Comparison of ENCODE assay signal across 15 cellular contexts in genomic region chr16:19701091-19701490, GRCh38. TPM values are rescaled to one million over a fixed set of nuclear protein-coding genes. Genes with fewer than 3 reads are reported as not detected.
DNase-seq lines count a peak whose midpoint lies in the region; TF ChIP-seq lines count a peak whose summit lies in the region.
"Had no signal": no experiment of that assay in that cellular context is flagged by ENCODE, and none has a peak within 500 bp of the region (broad histone marks: within the 10 kb centered on the region; RNA-seq: fewer than 3 reads in every experiment).

No MANE protein-coding gene starts in this region.

- H3K4me2 ChIP-seq in GM23248 (ENCODE audit: unreplicated experiment), result peak overlapping the region; percentile 10
- H3K4me2 ChIP-seq: KMS-11 had no signal

- H3K4me3 ChIP-seq in GM23248, result no peak overlapping the region
- H3K4me3 ChIP-seq in adipocyte (ENCODE audit: low read length), result peak overlapping the region; percentile 34
- no peak overlapping the region for H3K4me3 ChIP-seq in fibroblast of villous mesenchyme (ENCODE audit: low read depth, low read length)
- no peak overlapping the region for H3K4me3 ChIP-seq in subcutaneous abdominal adipose tissue (ENCODE audit: low read depth in 1 of 5, low read length in 5 of 5)

- H3K36me3 ChIP-seq in GM23248 (ENCODE audit: low read depth) (no peaks in the 10 kb centered on the region), adipocyte (ENCODE audit: control insufficient read depth, insufficient read depth, low read length, severe bottlenecking) (peaks cover 18% of the 10 kb centered on the region), subcutaneous abdominal adipose tissue (ENCODE audit: control insufficient read depth in 5 of 5, insufficient read depth in 5 of 5, low read length in 5 of 5) (peaks cover 5 to 49% (median 28%) of the 10 kb centered on the region in 5 donors)

- H2AFZ ChIP-seq in GM23248, result no peak overlapping the region

- H4K20me1 ChIP-seq in GM23248 (ENCODE audit: insufficient read depth), result no peaks in the 10 kb centered on the region

- in situ Hi-C loops in GM23248 (cut with MboI), result no loop called here

- no peak for TF ChIP-seq CTCF in fibroblast of villous mesenchyme (IDR thresholded peaks at IDR 0.05; ENCODE audit: insufficient read depth, low read depth, low read length)

- H3K9me3 ChIP-seq in GM23248 (ENCODE audit: low read depth) (no peaks in the 10 kb centered on the region), adipocyte (ENCODE audit: control insufficient read depth, low read length) (no peaks in the 10 kb centered on the region), subcutaneous abdominal adipose tissue (ENCODE audit: control insufficient read depth in 5 of 5, low read length in 5 of 5) (no peaks in the 10 kb centered on the region)

- DNase-seq in GM23248 (peak; percentile 43), adipocyte (ENCODE audit: low read depth) (peak; percentile 76), fibroblast of villous mesenchyme (ENCODE audit: low read depth) (peak; percentile 43), DMS 273 (lab: John Stamatoyannopoulos, UW; ENCODE audit: unreplicated experiment) (no peak), NCI-H1930 (lab: John Stamatoyannopoulos, UW) (no peak)
- no peak for DNase-seq in stimulated activated CD4-positive, alpha-beta T cell treated with anti-CD3 and anti-CD28 coated beads, Interleukin-12 subunit alpha, Interleukin-12 subunit beta, amount 100 ng/mL, for 4 hours
- DNase-seq: activated gamma-delta T cell; CD8-positive, alpha-beta memory T cell; cerebellar nuclear complex; erythroblast; NCI-H510A; stimulated activated CD4-positive, alpha-beta T cell treated with anti-CD3 and anti-CD28 coated beads, Interleukin-1b, Interleukin-23, amount 100 ng/mL, for 48 hours; T-helper 17 cell had no signal

- peaks cover 41% of the 10 kb centered on the region for H3F3A ChIP-seq in GM23248 (ENCODE audit: insufficient read depth)

- H3K4me1 ChIP-seq in GM23248 (ENCODE audit: insufficient read depth), result peaks cover 48% of the 10 kb centered on the region
- peaks cover 69% of the 10 kb centered on the region for H3K4me1 ChIP-seq in adipocyte (ENCODE audit: control insufficient read depth, insufficient read depth, low read length)
- peaks cover 17 to 80% (median 65%) of the 10 kb centered on the region in 5 donors for H3K4me1 ChIP-seq in subcutaneous abdominal adipose tissue (ENCODE audit: control insufficient read depth in 5 of 5, insufficient read depth in 5 of 5, low read length in 5 of 5)

- peak overlapping the region; percentile 64 for H3K27ac ChIP-seq in GM23248
- H3K27ac ChIP-seq in subcutaneous abdominal adipose tissue (ENCODE audit: low read depth, low read length), result peak overlapping the region; percentile 0
- H3K27ac ChIP-seq: KMS-11 had no signal

- 36 to 38% methylated on average over 3 of the region's 3 CpGs for WGBS in GM23248 (ENCODE audit: low coverage in 1 of 2, low lambda C conversion rate in 2 of 2, missing lambda C conversion rate in 2 of 2), 2 experiments

- H3K79me2 ChIP-seq in GM23248 (ENCODE audit: insufficient read depth), result peaks cover 12% of the 10 kb centered on the region; the same call in 1 of the 2 replicates

- no peaks in the 10 kb centered on the region for H3K9me2 ChIP-seq in GM23248 (ENCODE audit: insufficient read depth)

- H3K27me3 ChIP-seq in GM23248 (replicated peaks; ENCODE audit: insufficient read depth), result no peaks in the 10 kb centered on the region
- H3K27me3 ChIP-seq in adipocyte (replicated peaks; ENCODE audit: control insufficient read depth, insufficient read depth, low read length), result no peaks in the 10 kb centered on the region
- no peaks in the 10 kb centered on the region for H3K27me3 ChIP-seq in subcutaneous abdominal adipose tissue (ENCODE audit: control insufficient read depth in 5 of 5, insufficient read depth in 4 of 5, low read length in 5 of 5)

- H3K9ac ChIP-seq in GM23248 (peak overlapping the region; percentile 12), adipocyte (ENCODE audit: low read length) (peak overlapping the region; percentile 63), subcutaneous abdominal adipose tissue (ENCODE audit: low read length in 5 of 5) (no peak overlapping the region)
- H3K9ac ChIP-seq: KMS-11 had no signal

RNA-seq across cellular contexts. Expression of gene KNOP1, which starts 16.9 kb away (rescaled TPM):
- total RNA-seq in GM23248 (2014; rRNA removed; shearing (Covaris generic)), result 8.0 and 11.8 TPM in 2 replicates
- 14.1 and 15.6 TPM in 2 replicates for polyA plus RNA-seq in GM23248 (2016; fragmentation: Nextera tagmentation; extraction: Ambion mirVana)
- 16.8 and 17.3 TPM in 2 replicates for total RNA-seq in fibroblast of villous mesenchyme

RNA-seq across cellular contexts. Expression of gene IQCK, which starts 17.0 kb away (rescaled TPM):
- 9.8 and 24.8 TPM in 2 replicates for total RNA-seq in GM23248 (2014; rRNA removed; shearing (Covaris generic))
- 9.7 and 11.1 TPM in 2 replicates for polyA plus RNA-seq in GM23248 (2016; fragmentation: Nextera tagmentation; extraction: Ambion mirVana)
- 5.2 and 13.4 TPM in 2 replicates for total RNA-seq in fibroblast of villous mesenchyme

Comparison
In these comparisons a context has a peak if more than half of its experiments do, and no peak if none do; other contexts are left out.
1. DNase-seq: peak in GM23248 (single experiment), adipocyte (single experiment) and fibroblast of villous mesenchyme (single experiment); none in stimulated activated CD4-positive, alpha-beta T cell treated with anti-CD3 and anti-CD28 coated beads, Interleukin-12 subunit alpha, Interleukin-12 subunit beta, amount 100 ng/mL, for 4 hours (single experiment), DMS 273 (single experiment) and NCI-H1930 (0 of 2).
2. H3K9ac ChIP-seq: peak in GM23248 (single experiment) and adipocyte (single experiment); none in subcutaneous abdominal adipose tissue (0 of 5).